ENCODE assay signal across 8 cellular contexts in the genomic region with DNA sequence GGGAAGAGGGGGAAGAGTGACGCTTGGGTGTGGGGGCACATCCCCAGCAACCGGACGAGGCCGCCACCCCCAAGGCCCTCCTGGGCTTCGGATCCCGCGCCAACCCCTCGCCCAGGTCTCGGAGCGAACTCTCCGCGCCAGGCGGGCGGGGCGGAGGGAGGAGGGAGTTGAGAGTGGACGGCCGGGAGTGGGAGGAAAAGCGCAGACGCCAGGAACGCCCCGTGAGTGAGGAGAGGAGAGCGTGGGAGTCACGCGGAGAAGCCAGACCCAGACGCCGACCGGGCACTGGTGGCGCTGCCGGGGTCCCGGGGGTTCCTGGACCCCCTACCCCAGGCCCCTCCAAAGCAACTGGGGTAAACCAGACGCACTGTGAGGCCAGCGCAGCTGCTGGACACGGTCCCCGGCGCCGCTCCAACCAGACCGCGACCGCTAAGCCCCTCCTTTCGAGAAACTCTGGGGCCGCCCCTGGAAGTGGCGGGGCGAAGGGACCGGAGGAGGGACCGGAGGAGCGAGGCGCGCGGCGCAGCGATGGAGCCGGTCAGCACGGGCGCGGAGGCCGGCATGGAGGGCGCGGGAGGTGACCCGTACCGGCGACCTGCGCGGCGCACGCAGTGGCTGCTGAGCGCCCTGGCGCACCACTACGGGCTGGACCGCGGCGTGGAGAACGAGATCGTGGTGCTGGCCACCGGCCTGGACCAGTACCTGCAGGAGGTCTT. TPM values are rescaled to one million over a fixed set of nuclear protein-coding genes. Genes with fewer than 3 reads are reported as not detected.
DNase-seq lines count a peak whose midpoint lies in the region; ATAC-seq and TF ChIP-seq lines count a peak whose summit lies in the region.

A gene with protein sequence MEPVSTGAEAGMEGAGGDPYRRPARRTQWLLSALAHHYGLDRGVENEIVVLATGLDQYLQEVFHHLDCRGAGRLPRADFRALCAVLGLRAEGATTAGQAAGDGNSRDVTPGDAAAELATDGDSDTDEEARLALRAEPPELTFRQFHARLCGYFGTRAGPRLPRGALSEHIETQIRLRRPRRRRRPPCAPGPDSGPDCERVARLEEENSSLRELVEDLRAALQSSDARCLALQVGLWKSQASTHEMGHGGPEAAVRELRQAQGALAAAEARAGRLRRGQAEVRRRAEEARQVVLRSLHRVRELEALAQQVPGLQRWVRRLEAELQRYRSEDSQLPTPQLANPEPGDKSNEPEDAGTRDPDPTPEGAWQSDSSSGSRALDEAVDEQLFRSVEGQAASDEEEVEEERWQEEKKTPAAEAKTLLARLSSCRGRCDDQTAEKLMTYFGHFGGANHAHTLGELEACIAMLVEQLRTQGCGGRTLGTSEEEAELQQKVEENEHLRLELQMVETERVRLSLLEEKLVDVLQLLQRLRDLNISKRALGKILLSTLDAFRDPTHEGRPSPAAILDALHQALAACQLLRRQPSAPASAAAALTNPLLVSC (plus strand): TSS at position 204 of the 716 bp plus-strand sequence. CDS start 325 bp downstream, at position 529.

- H3K36me3 Mint-ChIP-seq in activated CD8-positive, alpha-beta memory T cell treated with anti-CD3 and anti-CD28 coated beads, Interleukin-2, amount 10 ng/mL, durations not matched to agents 7 days and 5 days: no peaks in the 10 kb centered on the region

- ATAC-seq in activated CD8-positive, alpha-beta memory T cell treated with anti-CD3 and anti-CD28 coated beads, Interleukin-2, amount 10 ng/mL, durations not matched to agents 7 days and 5 days: peak; percentile 20
- no peak for ATAC-seq in thoracic aorta (ENCODE audit: insufficient number of reproducible peaks, low FRiP score, low read depth)
- ATAC-seq in HG02588 (IDR thresholded peaks at IDR 0.05; ENCODE audit: unreplicated experiment): no peak
- ATAC-seq in HG02623 (IDR thresholded peaks at IDR 0.05; ENCODE audit: unreplicated experiment): no peak

- H3K4me3 Mint-ChIP-seq in activated CD8-positive, alpha-beta memory T cell treated with anti-CD3 and anti-CD28 coated beads, Interleukin-2, amount 10 ng/mL, durations not matched to agents 7 days and 5 days: peak within 1 kb of the TSS; percentile 37

- WGBS in lower leg skin, 2 donors: 0 to 5% methylated on average over 30 to 71 of the region's 74 CpGs

- CTCF ChIA-PET in activated CD8-positive, alpha-beta memory T cell treated with anti-CD3 and anti-CD28 coated beads, Interleukin-2, amount 10 ng/mL, durations not matched to agents 7 days and 5 days (lab: Charles Lee): interaction anchor here (0.6 to 7.6 kb wide), 3 partner anchors 16 to 41 kb away, joined by 4 to 66 read pairs (median 5); no protein-coding TSS in a partner anchor

- TF ChIP-seq POLR2A in breast epithelium (IDR thresholded peaks at IDR 0.05): no peak
- TF ChIP-seq POLR2A in lower leg skin (IDR thresholded peaks at IDR 0.05): no peak

- peaks cover 3 to 8% of the 10 kb centered on the region in 2 donors for H3K4me1 ChIP-seq in breast epithelium
- H3K4me1 ChIP-seq in thoracic aorta (ENCODE audit: control insufficient read depth in 1 of 2, low read depth in 2 of 2): peaks cover 4 to 28% of the 10 kb centered on the region in 2 donors

- H3K9me3 Mint-ChIP-seq in activated CD8-positive, alpha-beta memory T cell treated with anti-CD3 and anti-CD28 coated beads, Interleukin-2, amount 10 ng/mL, durations not matched to agents 7 days and 5 days (ENCODE audit: low read depth): no peaks in the 10 kb centered on the region

- H3K27ac ChIP-seq in breast epithelium: peak within 1 kb of the TSS; percentile 50 to 80
- no peak within 1 kb of the TSS for H3K27ac ChIP-seq in thoracic aorta

- TF ChIP-seq CTCF in breast epithelium (IDR thresholded peaks at IDR 0.05): no peak
- TF ChIP-seq CTCF in lower leg skin (IDR thresholded peaks at IDR 0.05): no peak
- no peak for TF ChIP-seq CTCF in thoracic aorta (IDR thresholded peaks at IDR 0.05)

- peaks cover 0 to 27% of the 10 kb centered on the region in 2 donors for H3K27me3 ChIP-seq in breast epithelium
- peaks cover 4% of the 10 kb centered on the region for H3K27me3 ChIP-seq in thoracic aorta (replicated peaks; ENCODE audit: insufficient read depth)

- H3K9me3 ChIP-seq in breast epithelium: no peaks in the 10 kb centered on the region
- no peaks in the 10 kb centered on the region for H3K9me3 ChIP-seq in thoracic aorta

- peaks cover 31% of the 10 kb centered on the region for H3K4me1 Mint-ChIP-seq in activated CD8-positive, alpha-beta memory T cell treated with anti-CD3 and anti-CD28 coated beads, Interleukin-2, amount 10 ng/mL, durations not matched to agents 7 days and 5 days

- DNase-seq in activated CD8-positive, alpha-beta memory T cell treated with anti-CD3 and anti-CD28 coated beads, Interleukin-2, amount 10 ng/mL, durations not matched to agents 7 days and 5 days: no peak
- DNase-seq in activated CD8-positive, alpha-beta memory T cell treated with anti-CD3 and anti-CD28 coated beads, Interleukin-2, amount 50 U/mL, for 4 hours: no peak
- DNase-seq in breast epithelium (ENCODE audit: low spot score in 2 of 2) (peak in 1 of 2 donors; percentile 76), lower leg skin (ENCODE audit: low spot score in 2 of 2) (peak in 1 of 2 donors; percentile 94), thoracic aorta (ENCODE audit: low spot score) (no peak), superior temporal gyrus (ENCODE audit: extremely low spot score) (no peak)

- H3K36me3 ChIP-seq in breast epithelium (no peaks in the 10 kb centered on the region), thoracic aorta (no peaks in the 10 kb centered on the region)

- H3K27ac Mint-ChIP-seq in activated CD8-positive, alpha-beta memory T cell treated with anti-CD3 and anti-CD28 coated beads, Interleukin-2, amount 10 ng/mL, durations not matched to agents 7 days and 5 days: no peak within 1 kb of the TSS

- intact Hi-C loops in breast epithelium (cut with DNase I; ENCODE audit: low total_unique reads): no loop called here
- intact Hi-C loops in lower leg skin (cut with DNase I; ENCODE audit: low total_unique reads): no loop called here

- H3K27me3 Mint-ChIP-seq in activated CD8-positive, alpha-beta memory T cell treated with anti-CD3 and anti-CD28 coated beads, Interleukin-2, amount 10 ng/mL, durations not matched to agents 7 days and 5 days: peaks cover 62% of the 10 kb centered on the region

- H3K4me3 ChIP-seq in breast epithelium (peak within 1 kb of the TSS; percentile 50 to 80 (median 61)), lower leg skin (ENCODE audit: low read depth, poor library complexity, severe bottlenecking) (peak within 1 kb of the TSS; percentile 25), thoracic aorta (peak within 1 kb of the TSS; percentile 74)

RNA-seq across cellular contexts. Expression of the gene that starts here (rescaled TPM):
- total RNA-seq in activated CD8-positive, alpha-beta memory T cell treated with anti-CD3 and anti-CD28 coated beads, Interleukin-2, amount 10 ng/mL, durations not matched to agents 7 days and 5 days: under 1 TPM; 0.09 to 0.12 TPM
- total RNA-seq in breast epithelium (1 to 10 TPM; 1.6 to 3.9 (median 1.8) TPM), lower leg skin (1 to 10 TPM in 3 of 4 donors, under 1 TPM in 1; 0.80 to 3.0 (median 2.2) TPM), thoracic aorta (1 to 10 TPM in 1 of 2 donors, not detected in 1; 1.4 TPM)

Comparison
In these comparisons a context has a peak if more than half of its experiments do, and no peak if none do; other contexts are left out.
1. Peak in ATAC-seq in activated CD8-positive, alpha-beta memory T cell treated with anti-CD3 and anti-CD28 coated beads, Interleukin-2, amount 10 ng/mL, durations not matched to agents 7 days and 5 days; RNA of the gene not detected or under 1 TPM.
2. H3K27ac ChIP-seq: peak in breast epithelium (2 of 2); none in thoracic aorta (0 of 2).
3. Peak in every context shown above with its lines, with median percentiles within 50 percentile points of each other: H3K4me3 ChIP-seq.